8 cellular contexts compared by ENCODE assay signal in the genomic region with DNA sequence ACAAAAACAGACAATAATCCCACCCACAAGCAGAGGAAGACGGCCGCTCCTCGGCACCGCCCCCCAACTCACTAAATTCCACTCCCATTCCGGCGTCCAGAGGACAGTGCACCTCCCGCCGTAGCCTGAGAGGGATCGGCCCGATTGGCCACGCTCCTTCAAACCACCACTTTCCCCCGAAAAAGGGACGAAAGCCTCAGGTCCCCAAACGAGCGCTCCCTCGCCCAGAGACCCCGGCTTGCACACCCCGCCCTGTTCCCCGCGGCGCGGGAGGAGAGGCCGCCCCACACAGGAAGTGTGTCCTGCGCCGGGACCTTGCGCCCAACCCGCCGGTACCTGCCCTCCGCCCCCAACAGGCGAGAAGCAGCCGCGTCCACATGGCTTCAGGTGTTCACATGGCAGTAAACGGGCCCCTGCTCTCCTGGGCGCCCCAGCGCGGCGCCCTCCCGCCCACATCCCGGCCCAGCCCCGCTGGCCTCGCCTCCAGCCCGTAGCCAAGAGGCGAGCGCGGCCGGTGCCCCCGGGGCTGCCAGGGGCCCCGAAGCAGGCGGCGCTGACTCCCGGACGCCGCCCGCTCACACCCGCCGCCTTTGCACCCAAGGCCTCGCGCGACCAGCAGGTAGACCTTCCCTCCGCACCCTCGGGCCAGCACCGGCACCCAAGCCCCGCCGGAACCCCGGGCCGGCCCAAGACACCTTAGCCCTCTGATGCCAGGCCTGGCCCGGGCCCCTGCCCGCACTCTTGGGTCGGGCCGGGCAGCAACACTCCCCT. TPM values are rescaled to one million over a fixed set of nuclear protein-coding genes. Genes with fewer than 3 reads are reported as not detected.
DNase-seq lines count a peak whose midpoint lies in the region; ATAC-seq and TF ChIP-seq lines count a peak whose summit lies in the region.

No MANE protein-coding gene starts in this region.

- H3K36me3 ChIP-seq in CD4-positive, alpha-beta memory T cell (ENCODE audit: insufficient read depth, low read length): no peaks in the 10 kb centered on the region
- H3K36me3 ChIP-seq in urinary bladder (ENCODE audit: insufficient read depth): no peaks in the 10 kb centered on the region

- H3K27me3 ChIP-seq in CD4-positive, alpha-beta memory T cell (ENCODE audit: insufficient read depth, low read length): no peaks in the 10 kb centered on the region

- no peaks in the 10 kb centered on the region for H3K27me3 Mint-ChIP-seq in CD4-positive, alpha-beta memory T cell
- H3K27me3 Mint-ChIP-seq in glutamatergic neuron (ENCODE audit: unreplicated experiment): peaks cover 8% of the 10 kb centered on the region

- H3K4me3 ChIP-seq in CD4-positive, alpha-beta memory T cell (ENCODE audit: low read length in 2 of 2): peak overlapping the region; percentile 26 to 80
- peak overlapping the region; percentile 99 for H3K4me3 ChIP-seq in urinary bladder (ENCODE audit: low read depth, low read length)

- peaks cover 0 to 20% of the 10 kb centered on the region in 2 donors for H3K36me3 Mint-ChIP-seq in CD4-positive, alpha-beta memory T cell
- no peaks in the 10 kb centered on the region for H3K36me3 Mint-ChIP-seq in glutamatergic neuron (ENCODE audit: unreplicated experiment)

- POLR2A ChIA-PET in CD4-positive, alpha-beta memory T cell (lab: Charles Lee; ENCODE audit: partially characterized antibody): interaction anchor here (0.9 to 1.7 kb wide), 4 partner anchors 68 to 190 kb away, joined by 3 to 6 read pairs (median 4); a partner anchor contains a TSS

- no peaks in the 10 kb centered on the region for H3K9me3 ChIP-seq in CD4-positive, alpha-beta memory T cell (ENCODE audit: control insufficient read depth in 1 of 2, low read length in 2 of 2)

- whole genome bisulfite sequencing in urinary bladder: under 1% methylated on average over 70 of the region's 70 CpGs

- peaks cover 53% of the 10 kb centered on the region for H3K4me1 ChIP-seq in CD4-positive, alpha-beta memory T cell (ENCODE audit: insufficient read depth, low read length)
- peaks cover 2% of the 10 kb centered on the region for H3K4me1 ChIP-seq in urinary bladder (ENCODE audit: insufficient read depth)

- peak overlapping the region; percentile 87 to 95 (median 90) for H3K27ac Mint-ChIP-seq in CD4-positive, alpha-beta memory T cell
- peak overlapping the region; percentile 83 for H3K27ac Mint-ChIP-seq in glutamatergic neuron (ENCODE audit: unreplicated experiment)

- H3K27ac ChIP-seq in CD4-positive, alpha-beta memory T cell (ENCODE audit: low read depth, low read length): peak overlapping the region; percentile 91
- H3K27ac ChIP-seq in urinary bladder (ENCODE audit: low read depth): peak overlapping the region; percentile 90

- intact Hi-C loops in CD4-positive, alpha-beta memory T cell (cut with micrococcal nuclease): loop anchor here (1.0 to 5.0 kb wide), 5 partner anchors 33 to 179 kb away; a partner anchor contains a TSS
- intact Hi-C loops in posterior vena cava (cut with DNase I): loop anchor here (5.0 to 10.0 kb wide), 2 partner anchors 65 to 168 kb away; no protein-coding TSS in a partner anchor

- CTCF ChIA-PET in CD4-positive, alpha-beta memory T cell (lab: Charles Lee; ENCODE audit: partially characterized antibody): interaction anchor here (1.1 to 1.2 kb wide), 2 partner anchors 8 to 179 kb away, joined by 3 to 4 read pairs; a partner anchor contains a TSS

- peak; percentile 65 to 83 (median 68) for DNase-seq in CD4-positive, alpha-beta memory T cell
- DNase-seq in RPMI7951 (ENCODE audit: low read depth): peak; percentile 20
- peak; percentile 70 for DNase-seq in activated gamma-delta T cell treated with Interleukin-2 at 50 U/mL for 16 hours
- peak; percentile 59 for DNase-seq in glutamatergic neuron
- peak; percentile 83 for DNase-seq in posterior vena cava (ENCODE audit: low spot score)

- peak; percentile 57 for ATAC-seq in GM19351 (IDR thresholded peaks at IDR 0.05; ENCODE audit: unreplicated experiment)
- ATAC-seq in HG03457 (IDR thresholded peaks at IDR 0.05; ENCODE audit: unreplicated experiment): peak; percentile 40

- H3K9me3 Mint-ChIP-seq in CD4-positive, alpha-beta memory T cell: no peaks in the 10 kb centered on the region
- peaks cover 15% of the 10 kb centered on the region for H3K9me3 Mint-ChIP-seq in glutamatergic neuron (ENCODE audit: unreplicated experiment)

- peak overlapping the region; percentile 88 to 95 (median 93) for H3K4me3 Mint-ChIP-seq in CD4-positive, alpha-beta memory T cell
- peak overlapping the region; percentile 95 for H3K4me3 Mint-ChIP-seq in glutamatergic neuron (ENCODE audit: unreplicated experiment)

- TF ChIP-seq CTCF in glutamatergic neuron (IDR thresholded peaks at IDR 0.05; ENCODE audit: partially characterized antibody, unreplicated experiment): peak; percentile 16

- peaks cover 33 to 51% (median 40%) of the 10 kb centered on the region in 4 donors for H3K4me1 Mint-ChIP-seq in CD4-positive, alpha-beta memory T cell
- H3K4me1 Mint-ChIP-seq in glutamatergic neuron (ENCODE audit: low read depth, unreplicated experiment): peaks cover 32% of the 10 kb centered on the region

RNA-seq across cellular contexts. Expression of a gene that starts 0.9 kb away (rescaled TPM):
- total RNA-seq in CD4-positive, alpha-beta memory T cell: 10 to 100 TPM; 88.7 to 93.4 TPM
- polyA plus RNA-seq in CD4-positive, alpha-beta memory T cell: 1 to 10 TPM in 1 of 2 donors, under 1 TPM in 1; 0.72 to 4.8 TPM
- 12.5 and 13.9 TPM in 2 replicates for total RNA-seq in RPMI7951 (2014; rRNA removed; shearing (Covaris generic))
- 112 TPM for total RNA-seq in glutamatergic neuron (ENCODE audit: unreplicated experiment)
- total RNA-seq in posterior vena cava: 10 to 100 TPM; 26.9 to 27.2 TPM
- total RNA-seq in urinary bladder: 19.5 TPM
- polyA plus RNA-seq in urinary bladder: 14.0 TPM

Comparison
In these comparisons a context has a peak if more than half of its experiments do, and no peak if none do; other contexts are left out.
1. Peak in every context shown above with its lines: DNase-seq, ATAC-seq, H3K4me3 ChIP-seq and H3K27ac ChIP-seq.
2. DNase-seq: peak in every context shown above with its lines; median percentile 83 in posterior vena cava; 70 in activated gamma-delta T cell treated with Interleukin-2 at 50 U/mL for 16 hours; 68 in CD4-positive, alpha-beta memory T cell; 59 in glutamatergic neuron; 20 in RPMI7951.